In genomic region chr15:90082140-90082713, GRCh38 we compare ENCODE assay signal across 17 cellular contexts. TPM values are rescaled to one million over a fixed set of nuclear protein-coding genes. Genes with fewer than 3 reads are reported as not detected.
DNase-seq lines count a peak whose midpoint lies in the region; ATAC-seq and TF ChIP-seq lines count a peak whose summit lies in the region.
"Had no signal": no experiment of that assay in that cellular context is flagged by ENCODE, and none has a peak within 500 bp of the region (broad histone marks: within the 10 kb centered on the region; RNA-seq: fewer than 3 reads in every experiment).

No MANE protein-coding gene starts in this region.

- BruUV-seq in OCI-LY7 (replicated peaks; lab: Mats Ljungman, UMichigan) = no TSS peak

- H3K27me3 ChIP-seq in dorsolateral prefrontal cortex (no peaks in the 10 kb centered on the region), upper lobe of right lung (no peaks in the 10 kb centered on the region)
- H3K27me3 ChIP-seq: brain microvascular endothelial cell had no signal

- H3K27ac ChIP-seq in dorsolateral prefrontal cortex (peak overlapping the region in 55 of 59 donors; percentile 1 to 87 (median 71)), upper lobe of right lung (peak overlapping the region; percentile 24), OCI-LY7 (ENCODE audit: low read depth, low read length, poor library complexity, severe bottlenecking) (no peak overlapping the region)
- H3K27ac ChIP-seq: brain microvascular endothelial cell had no signal

- peak overlapping the region; percentile 69 for H3K27ac Mint-ChIP-seq in activated T-cell treated with anti-CD3 and anti-CD28 coated beads, Interleukin-2, amount 50 U/mL, for 24 hours
- no peak overlapping the region for H3K27ac Mint-ChIP-seq in activated T-cell treated with anti-CD3 and anti-CD28 coated beads, Interleukin-2, amount 50 U/mL, for 72 hours
- H3K27ac Mint-ChIP-seq in chondrocyte (ENCODE audit: unreplicated experiment) = no peak overlapping the region
- H3K27ac Mint-ChIP-seq in T-helper 2 cell treated with Interferon-gamma antibody and Interleukin-4, amounts not matched to agents 5 μg/mL and 100 μg/mL, for 36 hours = no peak overlapping the region

- no peaks in the 10 kb centered on the region for H3K27me3 Mint-ChIP-seq in activated T-cell treated with anti-CD3 and anti-CD28 coated beads, Interleukin-2, amount 50 U/mL, for 24 hours
- no peaks in the 10 kb centered on the region for H3K27me3 Mint-ChIP-seq in activated T-cell treated with anti-CD3 and anti-CD28 coated beads, Interleukin-2, amount 50 U/mL, for 72 hours (ENCODE audit: low read depth)
- no peaks in the 10 kb centered on the region for H3K27me3 Mint-ChIP-seq in chondrocyte (ENCODE audit: low read depth)
- no peaks in the 10 kb centered on the region for H3K27me3 Mint-ChIP-seq in T-helper 2 cell treated with Interferon-gamma antibody and Interleukin-4, amounts not matched to agents 5 μg/mL and 100 μg/mL, for 36 hours (ENCODE audit: low read depth)
- H3K27me3 Mint-ChIP-seq: stimulated activated naive CD8-positive, alpha-beta T cell treated with anti-CD3 and anti-CD28 coated beads, Interleukin-15, Interleukin-2, amounts not matched to agents 100 ng/mL and 50 ng/mL, for 24 hours had no signal

- POLR2A ChIA-PET in OCI-LY7 (lab: Charles Lee) = interaction anchor here (0.7 to 1.5 kb wide), 3 partner anchors 10 to 39 kb away, joined by 3 to 4 read pairs (median 3); no protein-coding TSS in a partner anchor

- CTCF ChIA-PET in OCI-LY7 (lab: Charles Lee; ENCODE audit: unreplicated experiment) = interaction anchor here (0.6 kb wide), 1 partner anchor 894 kb away, joined by 4 read pairs; no protein-coding TSS in a partner anchor

- no peak overlapping the region for H3K4me3 Mint-ChIP-seq in activated T-cell treated with anti-CD3 and anti-CD28 coated beads, Interleukin-2, amount 50 U/mL, for 24 hours
- H3K4me3 Mint-ChIP-seq in activated T-cell treated with anti-CD3 and anti-CD28 coated beads, Interleukin-2, amount 50 U/mL, for 72 hours = no peak overlapping the region
- no peak overlapping the region for H3K4me3 Mint-ChIP-seq in chondrocyte (ENCODE audit: unreplicated experiment)
- H3K4me3 Mint-ChIP-seq in T-helper 2 cell treated with Interferon-gamma antibody and Interleukin-4, amounts not matched to agents 5 μg/mL and 100 μg/mL, for 36 hours = no peak overlapping the region
- H3K4me3 Mint-ChIP-seq: natural killer cell; stimulated activated naive CD8-positive, alpha-beta T cell treated with anti-CD3 and anti-CD28 coated beads, Interleukin-15, Interleukin-2, amounts not matched to agents 100 ng/mL and 50 ng/mL, for 24 hours had no signal

- no peak overlapping the region for H3K4me3 ChIP-seq in dorsolateral prefrontal cortex
- no peak overlapping the region for H3K4me3 ChIP-seq in upper lobe of right lung
- H3K4me3 ChIP-seq in OCI-LY7 (ENCODE audit: low read depth, low read length, poor library complexity, severe bottlenecking) = no peak overlapping the region

- no peak overlapping the region for H3K4me2 ChIP-seq in OCI-LY7 (ENCODE audit: low read length)

- no peak overlapping the region for H2AFZ ChIP-seq in OCI-LY7 (ENCODE audit: low read length)

- H3K79me2 ChIP-seq in OCI-LY7 (ENCODE audit: insufficient read depth, low read depth, low read length) = no peaks in the 10 kb centered on the region

- peaks cover 7% of the 10 kb centered on the region for H3K4me1 ChIP-seq in upper lobe of right lung
- H3K4me1 ChIP-seq in OCI-LY7 (ENCODE audit: insufficient read depth, low read length, poor library complexity, severe bottlenecking) = peaks cover 27% of the 10 kb centered on the region

- H3K36me3 Mint-ChIP-seq in activated T-cell treated with anti-CD3 and anti-CD28 coated beads, Interleukin-2, amount 50 U/mL, for 24 hours (ENCODE audit: low read depth) = peaks cover 73% of the 10 kb centered on the region
- peaks cover 3 to 10% of the 10 kb centered on the region in 2 donors for H3K36me3 Mint-ChIP-seq in activated T-cell treated with anti-CD3 and anti-CD28 coated beads, Interleukin-2, amount 50 U/mL, for 72 hours (ENCODE audit: insufficient read depth in 2 of 2)
- peaks cover 17% of the 10 kb centered on the region for H3K36me3 Mint-ChIP-seq in chondrocyte (ENCODE audit: low read depth)
- peaks cover 52% of the 10 kb centered on the region for H3K36me3 Mint-ChIP-seq in T-helper 2 cell treated with Interferon-gamma antibody and Interleukin-4, amounts not matched to agents 5 μg/mL and 100 μg/mL, for 36 hours (ENCODE audit: low read depth)
- H3K36me3 Mint-ChIP-seq: natural killer cell had no signal

- TF ChIP-seq CTCF in dorsolateral prefrontal cortex (IDR thresholded peaks at IDR 0.05 in 54 of 56, conservative IDR thresholded peaks at IDR 0.05 in 2 of 56; ENCODE audit: low read depth in 1 of 56, partially characterized antibody in 56 of 56) (no peak), upper lobe of right lung (IDR thresholded peaks at IDR 0.05) (no peak), OCI-LY7 (conservative IDR thresholded peaks at IDR 0.05; ENCODE audit: low read length) (no peak), chondrocyte (IDR thresholded peaks at IDR 0.05) (no peak)

- no peaks in the 10 kb centered on the region for H3K9me2 ChIP-seq in OCI-LY7 (ENCODE audit: insufficient read depth, low read length)

- H4K20me1 ChIP-seq in OCI-LY7 (ENCODE audit: insufficient read depth, low read length) = no peaks in the 10 kb centered on the region

- H3K4me1 Mint-ChIP-seq in activated T-cell treated with anti-CD3 and anti-CD28 coated beads, Interleukin-2, amount 50 U/mL, for 24 hours (ENCODE audit: low read depth) = peaks cover 4% of the 10 kb centered on the region
- H3K4me1 Mint-ChIP-seq in activated T-cell treated with anti-CD3 and anti-CD28 coated beads, Interleukin-2, amount 50 U/mL, for 72 hours (ENCODE audit: low read depth) = peaks cover 8% of the 10 kb centered on the region
- peaks cover 5% of the 10 kb centered on the region for H3K4me1 Mint-ChIP-seq in chondrocyte (ENCODE audit: low read depth)
- peaks cover 7% of the 10 kb centered on the region for H3K4me1 Mint-ChIP-seq in T-helper 2 cell treated with Interferon-gamma antibody and Interleukin-4, amounts not matched to agents 5 μg/mL and 100 μg/mL, for 36 hours (ENCODE audit: low read depth)

- no peak for DNase-seq in activated T-cell treated with anti-CD3 and anti-CD28 coated beads, Interleukin-2, amount 50 U/mL, for 24 hours
- DNase-seq in activated T-cell treated with anti-CD3 and anti-CD28 coated beads, Interleukin-2, amount 50 U/mL, for 72 hours = no peak
- peak in 9 of 10 donors; percentile 33 to 86 (median 75) for DNase-seq in dorsolateral prefrontal cortex
- DNase-seq in midbrain (lab: John Stamatoyannopoulos, UW) = peak; percentile 60
- no peak for DNase-seq in upper lobe of right lung
- DNase-seq in OCI-LY7 (ENCODE audit: low spot score) = no peak
- DNase-seq in chondrocyte (ENCODE audit: low spot score) = no peak
- DNase-seq in T-helper 2 cell treated with Interferon-gamma antibody and Interleukin-4, amounts not matched to agents 5 μg/mL and 100 μg/mL, for 36 hours (ENCODE audit: low spot score) = no peak
- DNase-seq: activated CD4-positive, alpha-beta T cell treated with anti-CD3 and anti-CD28 coated beads, Interleukin-2, amount 50 U/mL, for 4 hours; activated effector memory CD4-positive, alpha-beta T cell treated with Interleukin-2 at 50 U/mL for 16 hours; brain microvascular endothelial cell; KG1; left colon; natural killer cell; NCI-H1694; NCI-H748 treated with DMSO at 0.1 percent for 48 hours had no signal

- peaks cover 65% of the 10 kb centered on the region for H3K36me3 ChIP-seq in upper lobe of right lung
- H3K36me3 ChIP-seq in OCI-LY7 (ENCODE audit: insufficient read depth, low read length) = peaks cover 74% of the 10 kb centered on the region

- no peaks in the 10 kb centered on the region for H3K9me3 Mint-ChIP-seq in activated T-cell treated with anti-CD3 and anti-CD28 coated beads, Interleukin-2, amount 50 U/mL, for 24 hours
- H3K9me3 Mint-ChIP-seq in activated T-cell treated with anti-CD3 and anti-CD28 coated beads, Interleukin-2, amount 50 U/mL, for 72 hours = no peaks in the 10 kb centered on the region
- no peaks in the 10 kb centered on the region for H3K9me3 Mint-ChIP-seq in chondrocyte (ENCODE audit: low read depth)
- no peaks in the 10 kb centered on the region for H3K9me3 Mint-ChIP-seq in T-helper 2 cell treated with Interferon-gamma antibody and Interleukin-4, amounts not matched to agents 5 μg/mL and 100 μg/mL, for 36 hours
- H3K9me3 Mint-ChIP-seq: natural killer cell; stimulated activated naive CD8-positive, alpha-beta T cell treated with anti-CD3 and anti-CD28 coated beads, Interleukin-15, Interleukin-2, amounts not matched to agents 100 ng/mL and 50 ng/mL, for 24 hours had no signal

- H3K9me3 ChIP-seq in upper lobe of right lung (no peaks in the 10 kb centered on the region), OCI-LY7 (ENCODE audit: low read length) (no peaks in the 10 kb centered on the region)

- intact Hi-C loops in dorsolateral prefrontal cortex (cut with DNase I) (no loop called here), upper lobe of right lung (cut with DNase I) (no loop called here), OCI-LY7 (cut with micrococcal nuclease; ENCODE audit: unreplicated experiment) (no loop called here)

- ATAC-seq in activated T-cell treated with anti-CD3 and anti-CD28 coated beads, Interleukin-2, amount 50 U/mL, for 72 hours (replicated peaks in 1 of 2) = no peak
- ATAC-seq in upper lobe of right lung = no peak
- ATAC-seq: left colon, natural killer cell had no signal

RNA-seq across cellular contexts. Expression of gene IDH2, which starts 20.0 kb away (rescaled TPM):
- total RNA-seq in activated T-cell treated with anti-CD3 and anti-CD28 coated beads, Interleukin-2, amount 50 U/mL, for 72 hours = 100 to 1,000 TPM; 123 to 170 TPM
- total RNA-seq in dorsolateral prefrontal cortex (100 to 1,000 TPM in 64 of 120 experiments, 10 to 100 TPM in 56; 40.2 to 175 (median 102) TPM), upper lobe of right lung (43.1 TPM), OCI-LY7 (2022) (216 and 224 TPM in 2 replicates), chondrocyte (115 to 126 TPM (median 125 TPM) in 3 replicates)
- 204 and 220 TPM in 2 replicates for total RNA-seq in OCI-LY7 (2014; rRNA removed; shearing (Covaris generic))

Comparison
In these comparisons a context has a peak if more than half of its experiments do, and no peak if none do; other contexts are left out.
1. DNase-seq: peak in dorsolateral prefrontal cortex (9 of 10) and midbrain (single experiment); none in activated T-cell treated with anti-CD3 and anti-CD28 coated beads, Interleukin-2, amount 50 U/mL, for 24 hours (single experiment), activated T-cell treated with anti-CD3 and anti-CD28 coated beads, Interleukin-2, amount 50 U/mL, for 72 hours (0 of 2), upper lobe of right lung (single experiment), OCI-LY7 (single experiment), chondrocyte (single experiment) and T-helper 2 cell treated with Interferon-gamma antibody and Interleukin-4, amounts not matched to agents 5 μg/mL and 100 μg/mL, for 36 hours (single experiment).